11 cellular contexts compared by ENCODE assay signal in the genomic region with DNA sequence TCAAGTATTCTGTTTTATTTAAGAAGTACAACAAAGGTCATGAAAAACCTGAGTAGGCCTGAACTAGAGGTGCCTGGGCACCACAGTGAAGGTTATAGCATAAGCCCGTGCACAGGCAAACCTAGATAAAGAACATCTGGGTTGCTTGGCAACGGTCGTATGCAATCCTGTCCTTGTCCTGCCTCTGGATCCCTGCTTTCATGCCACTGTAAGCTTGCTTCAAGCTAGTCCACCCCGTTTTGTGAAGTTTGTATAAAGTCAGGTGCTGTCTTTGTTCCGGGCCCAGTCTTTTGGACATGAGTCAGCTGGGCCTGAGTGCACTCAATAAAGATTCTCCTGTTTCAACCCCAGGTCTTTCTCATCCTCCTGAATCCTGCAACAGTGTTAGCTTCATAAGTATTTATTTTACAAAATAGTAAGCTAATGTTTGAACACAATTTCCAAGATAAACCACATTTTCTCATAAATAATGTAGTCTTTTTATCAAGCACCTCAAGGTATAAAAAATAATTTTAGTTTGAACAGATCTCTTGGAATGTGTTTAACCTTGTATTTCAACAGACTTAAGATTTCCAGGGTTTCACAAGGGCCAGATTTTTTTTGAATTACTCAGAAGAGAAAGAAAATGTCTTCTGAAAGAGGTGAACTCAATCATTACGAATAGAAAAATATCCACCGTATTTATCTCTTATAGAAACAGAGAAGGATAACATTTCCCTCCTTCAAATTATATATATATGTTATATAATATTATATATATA. TPM values are rescaled to one million over a fixed set of nuclear protein-coding genes. Genes with fewer than 3 reads are reported as not detected.
DNase-seq lines count a peak whose midpoint lies in the region; ATAC-seq and TF ChIP-seq lines count a peak whose summit lies in the region.
"Had no signal": no experiment of that assay in that cellular context is flagged by ENCODE, and none has a peak within 500 bp of the region (broad histone marks: within the 10 kb centered on the region; RNA-seq: fewer than 3 reads in every experiment).

No MANE protein-coding gene starts in this region.

- H3K27me3 Mint-ChIP-seq in brain = no peaks in the 10 kb centered on the region
- peaks cover 0 to 2% of the 10 kb centered on the region in 2 donors for H3K27me3 Mint-ChIP-seq in natural killer cell (ENCODE audit: low read depth in 2 of 2)
- H3K27me3 Mint-ChIP-seq: activated CD4-positive, alpha-beta T cell treated with anti-CD3 and anti-CD28 coated beads for 36 hours had no signal

- H3K27ac Mint-ChIP-seq in brain (peak overlapping the region in 3 of 5 experiments; percentile 84 to 93 (median 92)), natural killer cell (no peak overlapping the region)
- H3K27ac Mint-ChIP-seq: activated CD4-positive, alpha-beta T cell treated with anti-CD3 and anti-CD28 coated beads for 36 hours had no signal

- H3K9me3 Mint-ChIP-seq in brain (no peaks in the 10 kb centered on the region), natural killer cell (no peaks in the 10 kb centered on the region)

- H3K36me3 Mint-ChIP-seq in brain (no peaks in the 10 kb centered on the region), natural killer cell (no peaks in the 10 kb centered on the region)

- H3K4me3 Mint-ChIP-seq in brain (peak overlapping the region in 2 of 5 experiments; percentile 31 to 36), natural killer cell (no peak overlapping the region)
- H3K4me3 Mint-ChIP-seq: activated CD4-positive, alpha-beta T cell treated with anti-CD3 and anti-CD28 coated beads for 36 hours had no signal

- ATAC-seq in natural killer cell (no peak), GM18870 (IDR thresholded peaks at IDR 0.05; ENCODE audit: unreplicated experiment) (no peak)
- ATAC-seq: activated CD4-positive, alpha-beta T cell treated with anti-CD3 and anti-CD28 coated beads for 36 hours had no signal

- DNase-seq in DMS153 treated with DMSO at 0.1 percent for 48 hours (lab: John Stamatoyannopoulos, UW; ENCODE audit: unreplicated experiment) (peak; percentile 53), NCI-H2171 (lab: John Stamatoyannopoulos, UW) (peak; percentile 68), left kidney (ENCODE audit: low read depth, low spot score) (peak; percentile 89), natural killer cell (no peak), midbrain (lab: John Stamatoyannopoulos, UW) (no peak)
- DNase-seq in stimulated activated CD4-positive, alpha-beta T cell treated with anti-CD3 and anti-CD28 coated beads, Interleukin-2, amount 100 ng/mL, for 48 hours = no peak
- DNase-seq: activated CD4-positive, alpha-beta T cell treated with anti-CD3 and anti-CD28 coated beads for 36 hours; hippocampal formation had no signal

- no peak for TF ChIP-seq CTCF in brain (conservative IDR thresholded peaks at IDR 0.05)
- TF ChIP-seq CTCF in natural killer cell (IDR thresholded peaks at IDR 0.05) = no peak

- intact Hi-C loops in natural killer cell (cut with micrococcal nuclease) = no loop called here

- H3K4me1 Mint-ChIP-seq in brain (peaks cover 13% of the 10 kb centered on the region), natural killer cell (no peaks in the 10 kb centered on the region)
- H3K4me1 Mint-ChIP-seq: activated CD4-positive, alpha-beta T cell treated with anti-CD3 and anti-CD28 coated beads for 36 hours had no signal

RNA-seq across cellular contexts. Expression of a gene that starts 14.3 kb away (rescaled TPM):
- polyA plus RNA-seq in brain (ENCODE audit: insufficient read depth, low read depth, low replicate concordance) = not detected
- not detected for total RNA-seq in natural killer cell
- total RNA-seq: activated CD4-positive, alpha-beta T cell treated with anti-CD3 and anti-CD28 coated beads for 36 hours; adrenal gland had no signal
- polyA plus RNA-seq: adrenal gland had no signal

RNA-seq across cellular contexts. Expression of a gene that starts 24.6 kb away (rescaled TPM):
- polyA plus RNA-seq in brain (ENCODE audit: insufficient read depth, low read depth, low replicate concordance) = 82.6 TPM
- under 1 TPM in 1 of 3 donors, not detected in 2; 0.35 TPM for total RNA-seq in natural killer cell

Comparison
In these comparisons a context has a peak if more than half of its experiments do, and no peak if none do; other contexts are left out.
1. DNase-seq: peak in DMS153 treated with DMSO at 0.1 percent for 48 hours (single experiment), NCI-H2171 (single experiment) and left kidney (single experiment); none in natural killer cell (single experiment), midbrain (single experiment) and stimulated activated CD4-positive, alpha-beta T cell treated with anti-CD3 and anti-CD28 coated beads, Interleukin-2, amount 100 ng/mL, for 48 hours (0 of 2).
2. H3K27ac Mint-ChIP-seq: peak in brain (3 of 5); none in natural killer cell (0 of 2).